Comparison of ENCODE assay signal across 17 cellular contexts in the genomic region with DNA sequence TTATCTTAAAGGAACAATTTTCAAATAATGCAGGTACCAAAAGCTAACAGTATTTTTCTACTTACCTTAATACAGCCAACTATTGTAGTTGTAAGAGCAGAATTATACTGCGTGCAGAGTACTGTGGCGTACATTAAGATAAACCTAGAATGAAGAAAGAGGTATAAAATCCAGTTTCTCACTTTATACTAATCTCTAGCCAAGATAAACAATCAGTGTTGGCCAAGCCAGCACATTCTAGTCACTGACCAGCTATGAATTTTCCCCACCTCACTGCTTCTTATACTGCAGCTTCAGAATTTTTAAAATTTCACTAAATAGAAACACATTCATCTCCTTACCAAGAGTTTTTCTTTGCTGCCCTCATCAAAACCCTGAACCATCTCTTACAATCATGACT. TPM values are rescaled to one million over a fixed set of nuclear protein-coding genes. Genes with fewer than 3 reads are reported as not detected.
DNase-seq lines count a peak whose midpoint lies in the region; ATAC-seq, FAIRE-seq and TF ChIP-seq lines count a peak whose summit lies in the region.
"Had no signal": no experiment of that assay in that cellular context is flagged by ENCODE, and none has a peak within 500 bp of the region (broad histone marks: within the 10 kb centered on the region; RNA-seq: fewer than 3 reads in every experiment).

No MANE protein-coding gene starts in this region.

- no peaks in the 10 kb centered on the region for H3K9me3 ChIP-seq in pancreas
- H3K9me3 ChIP-seq: MG63 had no signal

- peak overlapping the region in 2 of 4 donors; percentile 12 to 63 for H3K27ac ChIP-seq in pancreas
- H3K27ac ChIP-seq: C4-2B had no signal

- 11 to 23% methylated on average over 2 of the region's 2 CpGs for WGBS in pancreas, 2 donors

- FAIRE-seq in pancreas (lab: Jason Lieb, UNC) = no peak

- intact Hi-C loops in pancreas (cut with DNase I) = no loop called here

- no peaks in the 10 kb centered on the region for H3K36me3 ChIP-seq in pancreas

- in situ Hi-C loops in GM13976 (cut with MboI; ENCODE audit: low sequenced_read_pairs, unreplicated experiment) = loop anchor here (25.0 kb wide), 1 partner anchor 467 kb away; no protein-coding TSS in a partner anchor

- H3K27me3 ChIP-seq in pancreas = no peaks in the 10 kb centered on the region
- H3K27me3 ChIP-seq: MG63 had no signal

- DNase-seq in EH (ENCODE audit: low read depth) (peak; percentile 74), amniotic epithelial cell (ENCODE audit: low read depth) (peak; percentile 79), glomerular visceral epithelial cell (ENCODE audit: extremely low spot score) (peak; percentile 16), pancreas (no peak), GM13976 (ENCODE audit: low spot score) (no peak)
- DNase-seq: activated CD4-positive, alpha-beta T cell treated with anti-CD3 and anti-CD28 coated beads, Interleukin-2, amount 10 ng/mL, durations not matched to agents 7 days and 5 days; central memory CD4-positive, alpha-beta T cell; NCI-H2171 treated with DMSO at 0.1 percent for 48 hours; T-helper 1 cell had no signal

- TF ChIP-seq CTCF in pancreas (IDR thresholded peaks at IDR 0.05) (no peak), GM13976 (IDR thresholded peaks at IDR 0.05; ENCODE audit: borderline replicate concordance, control extremely low read depth, extremely low read depth, insufficient read depth, missing control alignments) (no peak)

- H3K4me3 ChIP-seq in pancreas = no peak overlapping the region
- H3K4me3 ChIP-seq: MG63 had no signal

- ATAC-seq in pancreas = peak; percentile 51 to 88 (median 80)
- ATAC-seq in HG02678 (IDR thresholded peaks at IDR 0.05; ENCODE audit: unreplicated experiment) = no peak
- ATAC-seq in HG03442 (IDR thresholded peaks at IDR 0.05; ENCODE audit: unreplicated experiment) = no peak
- ATAC-seq in HG03469 (IDR thresholded peaks at IDR 0.05; ENCODE audit: unreplicated experiment) = no peak
- ATAC-seq: activated T-helper 17 cell treated with anti-CD3 and anti-CD28 coated beads, Interleukin-2, amount 50 U/mL, for 72 hours; esophagus mucosa; stimulated activated memory B cell treated with anti-CD40 and anti-IgM and Interleukin-4, amounts not matched to agents 10 μg/mL and 1 μg/mL and 100 μg/mL, for 72 hours had no signal

- peaks cover 4 to 30% (median 26%) of the 10 kb centered on the region in 3 donors for H3K4me1 ChIP-seq in pancreas

RNA-seq across cellular contexts. Expression of a gene that starts 33.6 kb away (rescaled TPM):
- total RNA-seq in pancreas = 1 to 10 TPM; 3.3 to 7.7 (median 5.1) TPM
- polyA plus RNA-seq in pancreas = 1 to 10 TPM; 1.9 to 3.5 TPM

Comparison
In these comparisons a context has a peak if more than half of its experiments do, and no peak if none do; other contexts are left out.
1. DNase-seq: peak in EH (single experiment), amniotic epithelial cell (single experiment) and glomerular visceral epithelial cell (single experiment); none in pancreas (0 of 6) and GM13976 (single experiment).
2. ATAC-seq: peak in pancreas (4 of 4); none in HG02678 (single experiment), HG03442 (single experiment) and HG03469 (single experiment).